16 cellular contexts compared by ENCODE assay signal in genomic region chr10:70912556-70912955, GRCh38. TPM values are rescaled to one million over a fixed set of nuclear protein-coding genes. Genes with fewer than 3 reads are reported as not detected.
A peak's percentile ranks its signal among the peaks of the same experiment; 100 is the strongest.
DNase-seq lines count a peak whose midpoint lies in the region; ATAC-seq, FAIRE-seq and TF ChIP-seq lines count a peak whose summit lies in the region.
"Had no signal": no experiment of that assay in that cellular context is flagged by ENCODE, and none has a peak within 500 bp of the region (broad histone marks: within the 10 kb centered on the region; RNA-seq: fewer than 3 reads in every experiment).

No MANE protein-coding gene starts in this region.

- H3K36me3 ChIP-seq in SK-N-SH (replicated peaks in 1 of 2; ENCODE audit: control insufficient read depth in 1 of 2, insufficient read depth in 2 of 2, low read length in 1 of 2) (no peaks in the 10 kb centered on the region), BE2C (no peaks in the 10 kb centered on the region), kidney (ENCODE audit: control insufficient read depth in 1 of 2, insufficient read depth in 2 of 2, low read length in 2 of 2) (no peaks in the 10 kb centered on the region), spleen (no peaks in the 10 kb centered on the region)
- H3K36me3 ChIP-seq: BLaER1, HAP-1 had no signal

- 58% methylated on average over 5 of the region's 5 CpGs for WGBS in SK-N-SH (ENCODE audit: low lambda C conversion rate)
- 72 to 96% (median 87%) methylated on average over 5 of the region's 5 CpGs for WGBS in spleen, 5 donors

- H3K9ac ChIP-seq in SK-N-SH (no peak overlapping the region), kidney (ENCODE audit: low read length in 2 of 2) (no peak overlapping the region)
- H3K9ac ChIP-seq: BLaER1 had no signal

- no peak for TF ChIP-seq RAD21 in SK-N-SH (IDR thresholded peaks at IDR 0.05; ENCODE audit: low read length)

- CTCF ChIA-PET in SK-N-SH (lab: Yijun Ruan, JAX): interaction anchor here (0.6 to 7.8 kb wide), 6 partner anchors 9 to 372 kb away, joined by 3 to 65 read pairs (median 4); no protein-coding TSS in a partner anchor

- H3K4me3 ChIP-seq in SK-N-SH (ENCODE audit: low read depth in 2 of 2, low read length in 1 of 2) (no peak overlapping the region), BE2C (ENCODE audit: low read depth, low read length) (no peak overlapping the region), kidney (ENCODE audit: low read length in 2 of 2) (no peak overlapping the region), spleen (no peak overlapping the region)
- H3K4me3 ChIP-seq: BLaER1, HAP-1 had no signal

- no peaks in the 10 kb centered on the region for H3K79me2 ChIP-seq in SK-N-SH (ENCODE audit: insufficient read depth)

- H3K27ac ChIP-seq in SK-N-SH (ENCODE audit: low read depth in 2 of 2, low read length in 1 of 2) (no peak overlapping the region), kidney (ENCODE audit: low read depth in 2 of 2, low read length in 2 of 2) (no peak overlapping the region), spleen (no peak overlapping the region)
- H3K27ac ChIP-seq: 22Rv1, BLaER1 had no signal

- ATAC-seq in SK-N-SH treated with all-trans-retinoic acid at 6 μM for 48 hours (no peak), GM19324 (IDR thresholded peaks at IDR 0.05; ENCODE audit: low FRiP score, unreplicated experiment) (no peak)

- no peaks in the 10 kb centered on the region for H3F3A ChIP-seq in SK-N-SH (replicated peaks; ENCODE audit: insufficient read depth)

- DNase-seq in SK-N-SH: peak; percentile 6
- DNase-seq in BE2C: peak; percentile 1
- peak; percentile 16 for DNase-seq in kidney
- DNase-seq in spleen: peak; percentile 33
- no peak for DNase-seq in NCI-H2081 (lab: John Stamatoyannopoulos, UW)
- DNase-seq in nucleus accumbens (lab: John Stamatoyannopoulos, UW): no peak
- DNase-seq: Calu3; CD4-positive, CD25-positive, alpha-beta regulatory T cell; DMS 273 treated with DMSO at 0.1 percent for 48 hours had no signal

- intact Hi-C loops in kidney (cut with DNase I) (loop anchor here (10.0 kb wide), 1 partner anchor 372 kb away; no protein-coding TSS in a partner anchor), spleen (cut with DNase I; ENCODE audit: low total_unique reads) (no loop called here)

- H4K20me1 ChIP-seq in SK-N-SH (ENCODE audit: insufficient read depth): no peaks in the 10 kb centered on the region
- H4K20me1 ChIP-seq: BLaER1 had no signal

- no peak for TF ChIP-seq POLR2A in spleen (IDR thresholded peaks at IDR 0.05)

- peaks cover 0 to 10% of the 10 kb centered on the region in 2 experiments; a peak in 1 of 4 replicates for H3K4me1 ChIP-seq in SK-N-SH (ENCODE audit: control insufficient read depth in 1 of 2, insufficient read depth in 2 of 2, low read depth in 1 of 2, low read length in 1 of 2)
- peaks cover 8% of the 10 kb centered on the region for H3K4me1 ChIP-seq in BE2C
- no peaks in the 10 kb centered on the region for H3K4me1 ChIP-seq in kidney (ENCODE audit: control insufficient read depth in 1 of 2, insufficient read depth in 1 of 2, low read depth in 1 of 2, low read length in 2 of 2)
- no peaks in the 10 kb centered on the region for H3K4me1 ChIP-seq in spleen
- H3K4me1 ChIP-seq: HAP-1 had no signal

- no peaks in the 10 kb centered on the region for H3K9me3 ChIP-seq in SK-N-SH
- H3K9me3 ChIP-seq in BE2C: no peaks in the 10 kb centered on the region
- H3K9me3 ChIP-seq in kidney (ENCODE audit: control insufficient read depth in 1 of 2, low read length in 2 of 2): no peaks in the 10 kb centered on the region
- H3K9me3 ChIP-seq in spleen: no peaks in the 10 kb centered on the region
- H3K9me3 ChIP-seq: BLaER1, HAP-1 had no signal

- no peak overlapping the region for H3K4me2 ChIP-seq in SK-N-SH
- H3K4me2 ChIP-seq: BLaER1 had no signal

- no peak for TF ChIP-seq EP300 in SK-N-SH (IDR thresholded peaks at IDR 0.05; ENCODE audit: borderline replicate concordance in 1 of 2, low read depth in 1 of 2, low read length in 1 of 2)

- POLR2A ChIA-PET in SK-N-SH (lab: Yijun Ruan, JAX): no interaction called here

- H2AFZ ChIP-seq in SK-N-SH (ENCODE audit: low read depth): no peak overlapping the region

- H3K9me2 ChIP-seq in SK-N-SH: no peaks in the 10 kb centered on the region

- H3K27me3 ChIP-seq in SK-N-SH (ENCODE audit: insufficient read depth): peaks cover 25% of the 10 kb centered on the region
- no peaks in the 10 kb centered on the region for H3K27me3 ChIP-seq in BE2C
- H3K27me3 ChIP-seq in spleen (replicated peaks in 1 of 7): peaks cover 0 to 16% (median 0%) of the 10 kb centered on the region in 7 donors
- H3K27me3 ChIP-seq: BLaER1 had no signal

- TF ChIP-seq CTCF in SK-N-SH (IDR thresholded peaks at IDR 0.05) (no peak), BE2C (IDR thresholded peaks at IDR 0.05; ENCODE audit: low read depth, low read length) (no peak), kidney (IDR thresholded peaks at IDR 0.05; ENCODE audit: borderline replicate concordance, extremely low read depth, insufficient read depth) (no peak), spleen (IDR thresholded peaks at IDR 0.05 in 8 of 11, conservative IDR thresholded peaks at IDR 0.05 in 3 of 11) (no peak)

- FAIRE-seq in kidney (lab: Jason Lieb, UNC): no peak
- FAIRE-seq: GM18507, H1 had no signal

TF ChIP-seq in SK-N-SH, 30 proteins besides CTCF, POLR2A, EP300 and RAD21 (continues in another document):
- TF ChIP-seq, protein P1, sequence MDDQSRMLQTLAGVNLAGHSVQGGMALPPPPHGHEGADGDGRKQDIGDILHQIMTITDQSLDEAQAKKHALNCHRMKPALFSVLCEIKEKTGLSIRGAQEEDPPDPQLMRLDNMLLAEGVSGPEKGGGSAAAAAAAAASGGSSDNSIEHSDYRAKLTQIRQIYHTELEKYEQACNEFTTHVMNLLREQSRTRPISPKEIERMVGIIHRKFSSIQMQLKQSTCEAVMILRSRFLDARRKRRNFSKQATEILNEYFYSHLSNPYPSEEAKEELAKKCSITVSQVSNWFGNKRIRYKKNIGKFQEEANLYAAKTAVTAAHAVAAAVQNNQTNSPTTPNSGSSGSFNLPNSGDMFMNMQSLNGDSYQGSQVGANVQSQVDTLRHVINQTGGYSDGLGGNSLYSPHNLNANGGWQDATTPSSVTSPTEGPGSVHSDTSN (IDR thresholded peaks at IDR 0.05): no peak
- TF ChIP-seq USF1 (IDR thresholded peaks at IDR 0.05; ENCODE audit: borderline replicate concordance, low read depth): no peak
- no peak for TF ChIP-seq RFX5 (IDR thresholded peaks at IDR 0.05; ENCODE audit: low read length)
- TF ChIP-seq EZH2phosphoT487 (IDR thresholded peaks at IDR 0.05; ENCODE audit: borderline replicate concordance, low read depth): no peak
- no peak for TF ChIP-seq ELF1 (IDR thresholded peaks at IDR 0.05)
- TF ChIP-seq MXI1 (IDR thresholded peaks at IDR 0.05; ENCODE audit: low read depth, low read length): no peak
- TF ChIP-seq CHD2 (IDR thresholded peaks at IDR 0.05; ENCODE audit: low read length, partially characterized antibody): no peak
- no peak for TF ChIP-seq POLR2AphosphoS5 (IDR thresholded peaks at IDR 0.05; ENCODE audit: low read depth, low read length)
- TF ChIP-seq YY1 (IDR thresholded peaks at IDR 0.05; ENCODE audit: low read depth): no peak
- TF ChIP-seq NFIC (IDR thresholded peaks at IDR 0.05; ENCODE audit: borderline replicate concordance): no peak

TF ChIP-seq in SK-N-SH treated with all-trans-retinoic acid at 6 μM for 48 hours, 23 proteins besides CTCF, POLR2A, EP300 and RAD21 (continues in another document):
- TF ChIP-seq POU6F1 (CRISPR knock-in tag; IDR thresholded peaks at IDR 0.05; ENCODE audit: borderline replicate concordance, low read depth) (no peak), RARB (CRISPR knock-in tag; IDR thresholded peaks at IDR 0.05) (no peak), SNAI2 (CRISPR knock-in tag; IDR thresholded peaks at IDR 0.05) (no peak), TOX (CRISPR knock-in tag; IDR thresholded peaks at IDR 0.05; ENCODE audit: borderline replicate concordance) (no peak), OSR1 (CRISPR knock-in tag; IDR thresholded peaks at IDR 0.05) (no peak), TCF4 (CRISPR knock-in tag; IDR thresholded peaks at IDR 0.05; ENCODE audit: borderline replicate concordance) (no peak), ZFP30 (CRISPR knock-in tag; IDR thresholded peaks at IDR 0.05) (no peak), CREB5 (CRISPR knock-in tag; IDR thresholded peaks at IDR 0.05; ENCODE audit: low read depth) (no peak), PPARA (CRISPR knock-in tag; IDR thresholded peaks at IDR 0.05; ENCODE audit: borderline replicate concordance) (no peak), ESRRG (CRISPR knock-in tag; IDR thresholded peaks at IDR 0.05) (no peak), ZNF70 (CRISPR knock-in tag; IDR thresholded peaks at IDR 0.05) (no peak)

RNA-seq across cellular contexts. Expression of gene PCBD1, which starts 24.2 kb away (rescaled TPM):
- polyA plus RNA-seq in SK-N-SH (2012; rRNA removed) (95.9 and 112 TPM in 2 replicates), kidney (ENCODE audit: insufficient read depth, low read depth, low replicate concordance) (371 TPM), spleen (10 to 100 TPM; 25.0 to 45.6 (median 45.2) TPM)
- polyA plus RNA-seq in SK-N-SH (2012; cell fraction: cytosol; rRNA removed): 90.1 and 107 TPM in 2 replicates
- 30.8 and 34.7 TPM in 2 replicates for polyA plus RNA-seq in SK-N-SH (2012; cell fraction: nucleus; rRNA removed)
- 93.5 TPM for polyA plus RNA-seq in BE2C (2012; ENCODE audit: insufficient read depth, insufficient read length, low read depth)
- total RNA-seq in kidney (90.1 TPM), spleen (10 to 100 TPM; 24.5 to 36.1 (median 29.8) TPM)

Comparison
In these comparisons a context has a peak if more than half of its experiments do, and no peak if none do; other contexts are left out.
1. DNase-seq: peak in SK-N-SH (single experiment), BE2C (single experiment), kidney (single experiment) and spleen (single experiment); none in NCI-H2081 (0 of 2) and nucleus accumbens (0 of 56).